In genomic region chr21:32390537-32391224, GRCh38 we compare ENCODE assay signal across 1 cellular context.
TF ChIP-seq lines count a peak whose summit lies in the region.

No MANE protein-coding gene starts in this region.

TF ChIP-seq in HEK293, 187 proteins besides CTCF, POLR2A, EP300 and RAD21:
- TF ChIP-seq SCRT2 (tag by site-specific recombination; IDR thresholded peaks at IDR 0.05) (peak; percentile 54), ZNF146 (tag by site-specific recombination; IDR thresholded peaks at IDR 0.05) (peak; percentile 95), ZNF184 (tag by site-specific recombination; IDR thresholded peaks at IDR 0.05) (peak; percentile 92)
